In genomic region chr5:40716000-40716399, GRCh38 we compare ENCODE assay signal across 11 cellular contexts. TPM values are rescaled to one million over a fixed set of nuclear protein-coding genes. Genes with fewer than 3 reads are reported as not detected.
DNase-seq lines count a peak whose midpoint lies in the region; TF ChIP-seq lines count a peak whose summit lies in the region.
"Had no signal": no experiment of that assay in that cellular context is flagged by ENCODE, and none has a peak within 500 bp of the region (broad histone marks: within the 10 kb centered on the region; RNA-seq: fewer than 3 reads in every experiment).

No MANE protein-coding gene starts in this region.

- BruUV-seq in mammary epithelial cell (replicated peaks; lab: Mats Ljungman, UMichigan): no TSS peak

- in situ Hi-C loops in mammary epithelial cell (cut with MboI; ENCODE audit: low sequenced_read_pairs in 2 of 2): loop anchor here in 1 of 2 donors (25.0 kb wide), 1 partner anchor 754 kb away; no protein-coding TSS in a partner anchor

- no peaks in the 10 kb centered on the region for H3K4me1 ChIP-seq in mammary epithelial cell (ENCODE audit: insufficient read depth, low read length)
- H3K4me1 ChIP-seq: suprapubic skin had no signal

- no peaks in the 10 kb centered on the region for H3K27me3 ChIP-seq in mammary epithelial cell (ENCODE audit: insufficient read depth, low read length)
- H3K27me3 ChIP-seq: suprapubic skin had no signal

- H3K79me2 ChIP-seq in mammary epithelial cell (ENCODE audit: insufficient read depth, low read length): no peaks in the 10 kb centered on the region

- no peak overlapping the region for H3K27ac ChIP-seq in mammary epithelial cell (ENCODE audit: insufficient read depth, low read depth, low read length)
- H3K27ac ChIP-seq: suprapubic skin had no signal

- intact Hi-C loops in mammary epithelial cell (cut with micrococcal nuclease): no loop called here

- 0% methylated on average over 2 of the region's 2 CpGs for WGBS in mammary epithelial cell (ENCODE audit: low coverage, missing lambda C conversion rate)

- no peaks in the 10 kb centered on the region for H4K20me1 ChIP-seq in mammary epithelial cell (ENCODE audit: insufficient read depth, low read length)

- no peak overlapping the region for H3K4me2 ChIP-seq in mammary epithelial cell (ENCODE audit: insufficient read depth, low read depth, low read length)

- no peaks in the 10 kb centered on the region for H3K9me3 ChIP-seq in mammary epithelial cell (replicated peaks; ENCODE audit: insufficient read depth, low read length)
- H3K9me3 ChIP-seq: suprapubic skin had no signal

- peak; percentile 32 to 46 for TF ChIP-seq CTCF in mammary epithelial cell (conservative IDR thresholded peaks at IDR 0.05 in 1 of 2, IDR thresholded peaks at IDR 0.05 in 1 of 2; ENCODE audit: extremely low read depth in 1 of 2, insufficient read depth in 1 of 2, low read depth in 1 of 2, low read length in 2 of 2)

- no peak overlapping the region for H3K9ac ChIP-seq in mammary epithelial cell (ENCODE audit: insufficient read depth, low read length)

- dilution Hi-C loops in mammary epithelial cell (cut with HindIII; ENCODE audit: low sequenced_read_pairs): no loop called here

- DNase-seq in ELR (ENCODE audit: low read depth) (peak; percentile 42), M059J (ENCODE audit: low read depth) (peak; percentile 23), mammary epithelial cell (no peak), midbrain (lab: John Stamatoyannopoulos, UW) (peak; percentile 59), NCI-H2227 treated with DMSO at 0.1 percent for 48 hours (lab: John Stamatoyannopoulos, UW) (no peak), SHP77 treated with DMSO at 0.1 percent for 48 hours (lab: John Stamatoyannopoulos, UW) (no peak), erythroblast (lab: John Stamatoyannopoulos, UW) (no peak)
- DNase-seq in stimulated activated CD4-positive, alpha-beta T cell treated with anti-CD3 and anti-CD28 coated beads, Interleukin-4, amount 100 ng/mL, for 4 hours: no peak
- DNase-seq: activated CD8-positive, alpha-beta T cell treated with anti-CD3 and anti-CD28 coated beads for 36 hours; Right ventricle myocardium superior had no signal

- H2AFZ ChIP-seq in mammary epithelial cell (ENCODE audit: low read depth, low read length): no peak overlapping the region

- H3K4me3 ChIP-seq in mammary epithelial cell (replicated peaks in 1 of 3; ENCODE audit: insufficient read depth in 1 of 3, low read depth in 2 of 3, low read length in 3 of 3): no peak overlapping the region
- H3K4me3 ChIP-seq: suprapubic skin had no signal

- H3K36me3 ChIP-seq in mammary epithelial cell (ENCODE audit: insufficient read depth, low read length): no peaks in the 10 kb centered on the region

- CTCF ChIA-PET in mammary epithelial cell (lab: Charles Lee; ENCODE audit: low non-redundant PET): no interaction called here

- TF ChIP-seq POLR2A in erythroblast (IDR thresholded peaks at IDR 0.05; ENCODE audit: low read length): no peak

RNA-seq across cellular contexts. Expression of gene PTGER4, which starts 36.3 kb away (rescaled TPM):
- total RNA-seq in M059J (2014; rRNA removed; shearing (Covaris generic)): 4.7 and 9.0 TPM in 2 replicates
- 10 to 100 TPM in 1 of 2 donors, 1 to 10 TPM in 1; 4.9 to 13.2 TPM for total RNA-seq in mammary epithelial cell
- polyA plus RNA-seq in mammary epithelial cell: 7.6 TPM
- polyA minus RNA-seq in mammary epithelial cell: 2.1 TPM

RNA-seq across cellular contexts. Expression of gene TTC33, which starts 39.8 kb away (rescaled TPM):
- 13.6 and 16.7 TPM in 2 replicates for total RNA-seq in M059J (2014; rRNA removed; shearing (Covaris generic))
- total RNA-seq in mammary epithelial cell: 1 to 10 TPM; 9.6 to 9.7 TPM
- polyA plus RNA-seq in mammary epithelial cell: 2.6 TPM
- polyA minus RNA-seq in mammary epithelial cell: 8.7 TPM

Comparison
In these comparisons a context has a peak if more than half of its experiments do, and no peak if none do; other contexts are left out.
1. DNase-seq: peak in ELR (single experiment), M059J (single experiment) and midbrain (single experiment); none in mammary epithelial cell (single experiment), NCI-H2227 treated with DMSO at 0.1 percent for 48 hours (single experiment), SHP77 treated with DMSO at 0.1 percent for 48 hours (single experiment), stimulated activated CD4-positive, alpha-beta T cell treated with anti-CD3 and anti-CD28 coated beads, Interleukin-4, amount 100 ng/mL, for 4 hours (0 of 2) and erythroblast (0 of 2).